ENCODE assay signal across 1 cellular context in the genomic region with DNA sequence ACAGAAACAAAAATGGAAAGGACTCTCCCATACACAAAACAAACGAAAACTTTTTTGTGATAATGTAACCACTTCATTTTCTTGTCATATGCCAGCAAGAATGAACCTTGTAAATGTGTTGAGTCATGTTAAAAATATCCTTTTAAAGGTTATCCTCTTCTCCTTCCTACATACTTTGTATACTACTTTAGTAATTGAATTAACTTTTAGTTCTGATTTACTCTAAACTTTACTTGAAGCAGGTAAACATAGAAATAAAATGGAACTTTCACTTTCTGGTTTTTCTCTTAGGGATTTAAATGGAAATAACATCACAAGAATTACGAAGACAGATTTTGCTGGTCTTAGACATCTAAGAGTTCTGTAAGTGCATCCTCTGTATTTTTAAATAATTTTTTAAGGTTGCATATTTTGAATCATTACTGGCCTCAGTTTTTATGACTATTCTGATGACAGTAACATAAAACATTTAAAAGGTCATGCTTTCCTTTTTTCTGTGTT.
TF ChIP-seq lines count a peak whose summit lies in the region.

No MANE protein-coding gene starts in this region.

TF ChIP-seq in HepG2, 621 proteins besides CTCF, POLR2A, EP300 and RAD21:
- TF ChIP-seq, protein P1, sequence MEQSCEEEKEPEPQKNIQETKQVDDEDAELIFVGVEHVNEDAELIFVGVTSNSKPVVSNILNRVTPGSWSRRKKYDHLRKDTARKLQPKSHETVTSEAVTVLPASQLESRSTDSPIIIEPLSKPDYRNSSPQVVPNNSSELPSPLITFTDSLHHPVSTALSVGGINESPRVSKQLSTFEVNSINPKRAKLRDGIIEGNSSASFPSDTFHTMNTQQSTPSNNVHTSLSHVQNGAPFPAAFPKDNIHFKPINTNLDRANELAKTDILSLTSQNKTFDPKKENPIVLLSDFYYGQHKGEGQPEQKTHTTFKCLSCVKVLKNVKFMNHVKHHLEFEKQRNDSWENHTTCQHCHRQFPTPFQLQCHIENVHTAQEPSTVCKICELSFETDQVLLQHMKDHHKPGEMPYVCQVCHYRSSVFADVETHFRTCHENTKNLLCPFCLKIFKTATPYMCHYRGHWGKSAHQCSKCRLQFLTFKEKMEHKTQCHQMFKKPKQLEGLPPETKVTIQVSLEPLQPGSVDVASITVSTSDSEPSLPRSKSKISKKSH (CRISPR knock-in tag; IDR thresholded peaks at IDR 0.05; ENCODE audit: borderline replicate concordance), result no peak
- no peak for TF ChIP-seq FOXA3 (CRISPR knock-in tag; IDR thresholded peaks at IDR 0.05)
- no peak for TF ChIP-seq TOPORS (CRISPR knock-in tag; IDR thresholded peaks at IDR 0.05)
- TF ChIP-seq BRD4 (CRISPR knock-in tag; IDR thresholded peaks at IDR 0.05), result no peak
